Comparison of ENCODE assay signal across 1 cellular context in the genomic region with DNA sequence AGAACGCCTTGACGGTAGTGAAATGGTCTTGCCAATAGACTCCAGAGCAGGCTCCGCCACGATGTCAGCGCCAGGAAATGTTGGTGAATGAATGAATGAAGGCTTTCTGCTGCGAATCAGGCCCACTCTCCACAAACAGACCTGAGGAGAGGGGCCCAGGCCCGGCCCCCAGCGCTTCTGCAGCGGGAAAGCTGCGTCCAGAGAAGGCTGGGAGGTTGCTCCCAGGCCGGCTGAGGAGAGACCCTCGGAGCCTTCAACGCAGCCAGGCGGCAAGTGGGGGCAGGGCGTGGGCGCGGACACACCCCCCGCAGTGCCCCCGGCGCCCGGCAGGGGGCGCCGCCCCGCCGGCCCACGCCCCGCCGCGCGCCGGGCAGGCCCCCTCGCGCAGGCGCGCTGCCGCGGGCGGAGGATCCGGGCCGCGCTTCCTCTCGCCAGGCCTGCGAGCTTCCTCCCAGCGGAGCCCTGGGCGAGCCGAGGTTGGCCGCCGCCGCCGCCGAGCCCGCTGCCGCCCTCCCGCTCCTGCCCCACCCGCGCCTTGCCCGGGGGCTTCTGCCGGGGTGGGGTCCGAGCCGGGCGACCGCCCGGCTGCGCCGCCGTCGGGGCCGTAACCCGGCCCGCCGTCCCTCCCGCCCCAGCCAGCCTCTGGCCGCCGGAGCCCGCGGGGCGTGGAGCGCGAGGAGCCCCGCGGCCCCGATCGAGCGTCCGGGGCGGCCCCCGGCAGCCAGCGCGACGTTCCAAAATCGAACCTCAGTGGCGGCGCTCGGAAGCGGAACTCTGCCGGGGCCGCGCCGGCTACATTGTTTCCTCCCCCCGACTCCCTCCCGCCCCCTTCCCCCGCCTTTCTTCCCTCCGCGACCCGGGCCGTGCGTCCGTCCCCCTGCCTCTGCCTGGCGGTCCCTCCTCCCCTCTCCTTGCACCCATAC.
A peak's percentile ranks its signal among the peaks of the same experiment; 100 is the strongest.
TF ChIP-seq lines count a peak whose summit lies in the region.

A gene (plus strand): TSS at position 408 of the 923 bp plus-strand sequence. CDS start 16,218 bp downstream, outside the sequence.

TF ChIP-seq in HepG2, 621 proteins besides CTCF, POLR2A, EP300 and RAD21 (continued from another document and continues in another):
- TF ChIP-seq HNF4A (CRISPR knock-in tag; IDR thresholded peaks at IDR 0.05) (no peak), GATAD2A (CRISPR knock-in tag; IDR thresholded peaks at IDR 0.05) (no peak), ZNF777 (CRISPR knock-in tag; IDR thresholded peaks at IDR 0.05) (peak; percentile 85), AGO1 (IDR thresholded peaks at IDR 0.05; ENCODE audit: low read depth, low read length, poor library complexity, severe bottlenecking) (no peak), ZZZ3 (CRISPR knock-in tag; IDR thresholded peaks at IDR 0.05; ENCODE audit: borderline replicate concordance) (no peak), ZFY (CRISPR knock-in tag; IDR thresholded peaks at IDR 0.05) (peak; percentile 83), EHMT2 (IDR thresholded peaks at IDR 0.05; ENCODE audit: borderline replicate concordance, low read depth, low read length) (no peak), GABPB1 (CRISPR knock-in tag; IDR thresholded peaks at IDR 0.05) (peak; percentile 35), ZNF496 (CRISPR knock-in tag; IDR thresholded peaks at IDR 0.05; ENCODE audit: insufficient replicate concordance) (no peak), MTF2 (CRISPR knock-in tag; IDR thresholded peaks at IDR 0.05; ENCODE audit: borderline replicate concordance) (no peak), FOXK1 (CRISPR knock-in tag; IDR thresholded peaks at IDR 0.05; ENCODE audit: borderline replicate concordance, low read depth) (no peak), ZBTB8A (CRISPR knock-in tag; IDR thresholded peaks at IDR 0.05; ENCODE audit: borderline replicate concordance, low read depth) (no peak), NCOA5 (CRISPR knock-in tag; IDR thresholded peaks at IDR 0.05) (no peak), ELF4 (CRISPR knock-in tag; IDR thresholded peaks at IDR 0.05; ENCODE audit: borderline replicate concordance) (no peak), FOXO1 (CRISPR knock-in tag; IDR thresholded peaks at IDR 0.05) (no peak)
- TF ChIP-seq, protein P1, sequence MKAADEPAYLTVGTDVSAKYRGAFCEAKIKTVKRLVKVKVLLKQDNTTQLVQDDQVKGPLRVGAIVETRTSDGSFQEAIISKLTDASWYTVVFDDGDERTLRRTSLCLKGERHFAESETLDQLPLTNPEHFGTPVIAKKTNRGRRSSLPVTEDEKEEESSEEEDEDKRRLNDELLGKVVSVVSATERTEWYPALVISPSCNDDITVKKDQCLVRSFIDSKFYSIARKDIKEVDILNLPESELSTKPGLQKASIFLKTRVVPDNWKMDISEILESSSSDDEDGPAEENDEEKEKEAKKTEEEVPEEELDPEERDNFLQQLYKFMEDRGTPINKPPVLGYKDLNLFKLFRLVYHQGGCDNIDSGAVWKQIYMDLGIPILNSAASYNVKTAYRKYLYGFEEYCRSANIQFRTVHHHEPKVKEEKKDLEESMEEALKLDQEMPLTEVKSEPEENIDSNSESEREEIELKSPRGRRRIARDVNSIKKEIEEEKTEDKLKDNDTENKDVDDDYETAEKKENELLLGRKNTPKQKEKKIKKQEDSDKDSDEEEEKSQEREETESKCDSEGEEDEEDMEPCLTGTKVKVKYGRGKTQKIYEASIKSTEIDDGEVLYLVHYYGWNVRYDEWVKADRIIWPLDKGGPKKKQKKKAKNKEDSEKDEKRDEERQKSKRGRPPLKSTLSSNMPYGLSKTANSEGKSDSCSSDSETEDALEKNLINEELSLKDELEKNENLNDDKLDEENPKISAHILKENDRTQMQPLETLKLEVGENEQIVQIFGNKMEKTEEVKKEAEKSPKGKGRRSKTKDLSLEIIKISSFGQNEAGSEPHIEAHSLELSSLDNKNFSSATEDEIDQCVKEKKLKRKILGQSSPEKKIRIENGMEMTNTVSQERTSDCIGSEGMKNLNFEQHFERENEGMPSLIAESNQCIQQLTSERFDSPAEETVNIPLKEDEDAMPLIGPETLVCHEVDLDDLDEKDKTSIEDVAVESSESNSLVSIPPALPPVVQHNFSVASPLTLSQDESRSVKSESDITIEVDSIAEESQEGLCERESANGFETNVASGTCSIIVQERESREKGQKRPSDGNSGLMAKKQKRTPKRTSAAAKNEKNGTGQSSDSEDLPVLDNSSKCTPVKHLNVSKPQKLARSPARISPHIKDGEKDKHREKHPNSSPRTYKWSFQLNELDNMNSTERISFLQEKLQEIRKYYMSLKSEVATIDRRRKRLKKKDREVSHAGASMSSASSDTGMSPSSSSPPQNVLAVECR (CRISPR knock-in tag; IDR thresholded peaks at IDR 0.05; ENCODE audit: borderline replicate concordance): peak; percentile 35; the same call in 1 of the 2 replicates
- TF ChIP-seq, protein P2, sequence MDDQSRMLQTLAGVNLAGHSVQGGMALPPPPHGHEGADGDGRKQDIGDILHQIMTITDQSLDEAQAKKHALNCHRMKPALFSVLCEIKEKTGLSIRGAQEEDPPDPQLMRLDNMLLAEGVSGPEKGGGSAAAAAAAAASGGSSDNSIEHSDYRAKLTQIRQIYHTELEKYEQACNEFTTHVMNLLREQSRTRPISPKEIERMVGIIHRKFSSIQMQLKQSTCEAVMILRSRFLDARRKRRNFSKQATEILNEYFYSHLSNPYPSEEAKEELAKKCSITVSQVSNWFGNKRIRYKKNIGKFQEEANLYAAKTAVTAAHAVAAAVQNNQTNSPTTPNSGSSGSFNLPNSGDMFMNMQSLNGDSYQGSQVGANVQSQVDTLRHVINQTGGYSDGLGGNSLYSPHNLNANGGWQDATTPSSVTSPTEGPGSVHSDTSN (CRISPR knock-in tag; IDR thresholded peaks at IDR 0.05; ENCODE audit: borderline replicate concordance): no peak
- TF ChIP-seq, protein P3, sequence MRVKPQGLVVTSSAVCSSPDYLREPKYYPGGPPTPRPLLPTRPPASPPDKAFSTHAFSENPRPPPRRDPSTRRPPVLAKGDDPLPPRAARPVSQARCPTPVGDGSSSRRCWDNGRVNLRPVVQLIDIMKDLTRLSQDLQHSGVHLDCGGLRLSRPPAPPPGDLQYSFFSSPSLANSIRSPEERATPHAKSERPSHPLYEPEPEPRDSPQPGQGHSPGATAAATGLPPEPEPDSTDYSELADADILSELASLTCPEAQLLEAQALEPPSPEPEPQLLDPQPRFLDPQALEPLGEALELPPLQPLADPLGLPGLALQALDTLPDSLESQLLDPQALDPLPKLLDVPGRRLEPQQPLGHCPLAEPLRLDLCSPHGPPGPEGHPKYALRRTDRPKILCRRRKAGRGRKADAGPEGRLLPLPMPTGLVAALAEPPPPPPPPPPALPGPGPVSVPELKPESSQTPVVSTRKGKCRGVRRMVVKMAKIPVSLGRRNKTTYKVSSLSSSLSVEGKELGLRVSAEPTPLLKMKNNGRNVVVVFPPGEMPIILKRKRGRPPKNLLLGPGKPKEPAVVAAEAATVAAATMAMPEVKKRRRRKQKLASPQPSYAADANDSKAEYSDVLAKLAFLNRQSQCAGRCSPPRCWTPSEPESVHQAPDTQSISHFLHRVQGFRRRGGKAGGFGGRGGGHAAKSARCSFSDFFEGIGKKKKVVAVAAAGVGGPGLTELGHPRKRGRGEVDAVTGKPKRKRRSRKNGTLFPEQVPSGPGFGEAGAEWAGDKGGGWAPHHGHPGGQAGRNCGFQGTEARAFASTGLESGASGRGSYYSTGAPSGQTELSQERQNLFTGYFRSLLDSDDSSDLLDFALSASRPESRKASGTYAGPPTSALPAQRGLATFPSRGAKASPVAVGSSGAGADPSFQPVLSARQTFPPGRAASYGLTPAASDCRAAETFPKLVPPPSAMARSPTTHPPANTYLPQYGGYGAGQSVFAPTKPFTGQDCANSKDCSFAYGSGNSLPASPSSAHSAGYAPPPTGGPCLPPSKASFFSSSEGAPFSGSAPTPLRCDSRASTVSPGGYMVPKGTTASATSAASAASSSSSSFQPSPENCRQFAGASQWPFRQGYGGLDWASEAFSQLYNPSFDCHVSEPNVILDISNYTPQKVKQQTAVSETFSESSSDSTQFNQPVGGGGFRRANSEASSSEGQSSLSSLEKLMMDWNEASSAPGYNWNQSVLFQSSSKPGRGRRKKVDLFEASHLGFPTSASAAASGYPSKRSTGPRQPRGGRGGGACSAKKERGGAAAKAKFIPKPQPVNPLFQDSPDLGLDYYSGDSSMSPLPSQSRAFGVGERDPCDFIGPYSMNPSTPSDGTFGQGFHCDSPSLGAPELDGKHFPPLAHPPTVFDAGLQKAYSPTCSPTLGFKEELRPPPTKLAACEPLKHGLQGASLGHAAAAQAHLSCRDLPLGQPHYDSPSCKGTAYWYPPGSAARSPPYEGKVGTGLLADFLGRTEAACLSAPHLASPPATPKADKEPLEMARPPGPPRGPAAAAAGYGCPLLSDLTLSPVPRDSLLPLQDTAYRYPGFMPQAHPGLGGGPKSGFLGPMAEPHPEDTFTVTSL (CRISPR knock-in tag; IDR thresholded peaks at IDR 0.05; ENCODE audit: borderline replicate concordance): no peak
- TF ChIP-seq, protein P4, sequence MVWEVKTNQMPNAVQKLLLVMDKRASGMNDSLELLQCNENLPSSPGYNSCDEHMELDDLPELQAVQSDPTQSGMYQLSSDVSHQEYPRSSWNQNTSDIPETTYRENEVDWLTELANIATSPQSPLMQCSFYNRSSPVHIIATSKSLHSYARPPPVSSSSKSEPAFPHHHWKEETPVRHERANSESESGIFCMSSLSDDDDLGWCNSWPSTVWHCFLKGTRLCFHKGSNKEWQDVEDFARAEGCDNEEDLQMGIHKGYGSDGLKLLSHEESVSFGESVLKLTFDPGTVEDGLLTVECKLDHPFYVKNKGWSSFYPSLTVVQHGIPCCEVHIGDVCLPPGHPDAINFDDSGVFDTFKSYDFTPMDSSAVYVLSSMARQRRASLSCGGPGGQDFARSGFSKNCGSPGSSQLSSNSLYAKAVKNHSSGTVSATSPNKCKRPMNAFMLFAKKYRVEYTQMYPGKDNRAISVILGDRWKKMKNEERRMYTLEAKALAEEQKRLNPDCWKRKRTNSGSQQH (CRISPR knock-in tag; IDR thresholded peaks at IDR 0.05; ENCODE audit: low read depth): peak; percentile 87; the same call in 1 of the 2 replicates
- TF ChIP-seq, protein P5, sequence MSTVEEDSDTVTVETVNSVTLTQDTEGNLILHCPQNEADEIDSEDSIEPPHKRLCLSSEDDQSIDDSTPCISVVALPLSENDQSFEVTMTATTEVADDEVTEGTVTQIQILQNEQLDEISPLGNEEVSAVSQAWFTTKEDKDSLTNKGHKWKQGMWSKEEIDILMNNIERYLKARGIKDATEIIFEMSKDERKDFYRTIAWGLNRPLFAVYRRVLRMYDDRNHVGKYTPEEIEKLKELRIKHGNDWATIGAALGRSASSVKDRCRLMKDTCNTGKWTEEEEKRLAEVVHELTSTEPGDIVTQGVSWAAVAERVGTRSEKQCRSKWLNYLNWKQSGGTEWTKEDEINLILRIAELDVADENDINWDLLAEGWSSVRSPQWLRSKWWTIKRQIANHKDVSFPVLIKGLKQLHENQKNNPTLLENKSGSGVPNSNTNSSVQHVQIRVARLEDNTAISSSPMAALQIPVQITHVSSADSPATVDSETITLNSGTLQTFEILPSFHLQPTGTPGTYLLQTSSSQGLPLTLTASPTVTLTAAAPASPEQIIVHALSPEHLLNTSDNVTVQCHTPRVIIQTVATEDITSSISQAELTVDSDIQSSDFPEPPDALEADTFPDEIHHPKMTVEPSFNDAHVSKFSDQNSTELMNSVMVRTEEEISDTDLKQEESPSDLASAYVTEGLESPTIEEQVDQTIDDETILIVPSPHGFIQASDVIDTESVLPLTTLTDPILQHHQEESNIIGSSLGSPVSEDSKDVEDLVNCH (CRISPR knock-in tag; IDR thresholded peaks at IDR 0.05): no peak
- TF ChIP-seq, protein P6, sequence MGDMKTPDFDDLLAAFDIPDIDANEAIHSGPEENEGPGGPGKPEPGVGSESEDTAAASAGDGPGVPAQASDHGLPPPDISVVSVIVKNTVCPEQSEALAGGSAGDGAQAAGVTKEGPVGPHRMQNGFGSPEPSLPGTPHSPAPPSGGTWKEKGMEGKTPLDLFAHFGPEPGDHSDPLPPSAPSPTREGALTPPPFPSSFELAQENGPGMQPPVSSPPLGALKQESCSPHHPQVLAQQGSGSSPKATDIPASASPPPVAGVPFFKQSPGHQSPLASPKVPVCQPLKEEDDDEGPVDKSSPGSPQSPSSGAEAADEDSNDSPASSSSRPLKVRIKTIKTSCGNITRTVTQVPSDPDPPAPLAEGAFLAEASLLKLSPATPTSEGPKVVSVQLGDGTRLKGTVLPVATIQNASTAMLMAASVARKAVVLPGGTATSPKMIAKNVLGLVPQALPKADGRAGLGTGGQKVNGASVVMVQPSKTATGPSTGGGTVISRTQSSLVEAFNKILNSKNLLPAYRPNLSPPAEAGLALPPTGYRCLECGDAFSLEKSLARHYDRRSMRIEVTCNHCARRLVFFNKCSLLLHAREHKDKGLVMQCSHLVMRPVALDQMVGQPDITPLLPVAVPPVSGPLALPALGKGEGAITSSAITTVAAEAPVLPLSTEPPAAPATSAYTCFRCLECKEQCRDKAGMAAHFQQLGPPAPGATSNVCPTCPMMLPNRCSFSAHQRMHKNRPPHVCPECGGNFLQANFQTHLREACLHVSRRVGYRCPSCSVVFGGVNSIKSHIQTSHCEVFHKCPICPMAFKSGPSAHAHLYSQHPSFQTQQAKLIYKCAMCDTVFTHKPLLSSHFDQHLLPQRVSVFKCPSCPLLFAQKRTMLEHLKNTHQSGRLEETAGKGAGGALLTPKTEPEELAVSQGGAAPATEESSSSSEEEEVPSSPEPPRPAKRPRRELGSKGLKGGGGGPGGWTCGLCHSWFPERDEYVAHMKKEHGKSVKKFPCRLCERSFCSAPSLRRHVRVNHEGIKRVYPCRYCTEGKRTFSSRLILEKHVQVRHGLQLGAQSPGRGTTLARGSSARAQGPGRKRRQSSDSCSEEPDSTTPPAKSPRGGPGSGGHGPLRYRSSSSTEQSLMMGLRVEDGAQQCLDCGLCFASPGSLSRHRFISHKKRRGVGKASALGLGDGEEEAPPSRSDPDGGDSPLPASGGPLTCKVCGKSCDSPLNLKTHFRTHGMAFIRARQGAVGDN (CRISPR knock-in tag; IDR thresholded peaks at IDR 0.05): peak; percentile 66
- TF ChIP-seq, protein P7, sequence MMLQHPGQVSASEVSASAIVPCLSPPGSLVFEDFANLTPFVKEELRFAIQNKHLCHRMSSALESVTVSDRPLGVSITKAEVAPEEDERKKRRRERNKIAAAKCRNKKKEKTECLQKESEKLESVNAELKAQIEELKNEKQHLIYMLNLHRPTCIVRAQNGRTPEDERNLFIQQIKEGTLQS (CRISPR knock-in tag; IDR thresholded peaks at IDR 0.05): no peak
- TF ChIP-seq, protein P8, sequence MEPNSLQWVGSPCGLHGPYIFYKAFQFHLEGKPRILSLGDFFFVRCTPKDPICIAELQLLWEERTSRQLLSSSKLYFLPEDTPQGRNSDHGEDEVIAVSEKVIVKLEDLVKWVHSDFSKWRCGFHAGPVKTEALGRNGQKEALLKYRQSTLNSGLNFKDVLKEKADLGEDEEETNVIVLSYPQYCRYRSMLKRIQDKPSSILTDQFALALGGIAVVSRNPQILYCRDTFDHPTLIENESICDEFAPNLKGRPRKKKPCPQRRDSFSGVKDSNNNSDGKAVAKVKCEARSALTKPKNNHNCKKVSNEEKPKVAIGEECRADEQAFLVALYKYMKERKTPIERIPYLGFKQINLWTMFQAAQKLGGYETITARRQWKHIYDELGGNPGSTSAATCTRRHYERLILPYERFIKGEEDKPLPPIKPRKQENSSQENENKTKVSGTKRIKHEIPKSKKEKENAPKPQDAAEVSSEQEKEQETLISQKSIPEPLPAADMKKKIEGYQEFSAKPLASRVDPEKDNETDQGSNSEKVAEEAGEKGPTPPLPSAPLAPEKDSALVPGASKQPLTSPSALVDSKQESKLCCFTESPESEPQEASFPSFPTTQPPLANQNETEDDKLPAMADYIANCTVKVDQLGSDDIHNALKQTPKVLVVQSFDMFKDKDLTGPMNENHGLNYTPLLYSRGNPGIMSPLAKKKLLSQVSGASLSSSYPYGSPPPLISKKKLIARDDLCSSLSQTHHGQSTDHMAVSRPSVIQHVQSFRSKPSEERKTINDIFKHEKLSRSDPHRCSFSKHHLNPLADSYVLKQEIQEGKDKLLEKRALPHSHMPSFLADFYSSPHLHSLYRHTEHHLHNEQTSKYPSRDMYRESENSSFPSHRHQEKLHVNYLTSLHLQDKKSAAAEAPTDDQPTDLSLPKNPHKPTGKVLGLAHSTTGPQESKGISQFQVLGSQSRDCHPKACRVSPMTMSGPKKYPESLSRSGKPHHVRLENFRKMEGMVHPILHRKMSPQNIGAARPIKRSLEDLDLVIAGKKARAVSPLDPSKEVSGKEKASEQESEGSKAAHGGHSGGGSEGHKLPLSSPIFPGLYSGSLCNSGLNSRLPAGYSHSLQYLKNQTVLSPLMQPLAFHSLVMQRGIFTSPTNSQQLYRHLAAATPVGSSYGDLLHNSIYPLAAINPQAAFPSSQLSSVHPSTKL (CRISPR knock-in tag; IDR thresholded peaks at IDR 0.05): peak; percentile 9; the same call in 1 of the 2 replicates
